In the genomic region with DNA sequence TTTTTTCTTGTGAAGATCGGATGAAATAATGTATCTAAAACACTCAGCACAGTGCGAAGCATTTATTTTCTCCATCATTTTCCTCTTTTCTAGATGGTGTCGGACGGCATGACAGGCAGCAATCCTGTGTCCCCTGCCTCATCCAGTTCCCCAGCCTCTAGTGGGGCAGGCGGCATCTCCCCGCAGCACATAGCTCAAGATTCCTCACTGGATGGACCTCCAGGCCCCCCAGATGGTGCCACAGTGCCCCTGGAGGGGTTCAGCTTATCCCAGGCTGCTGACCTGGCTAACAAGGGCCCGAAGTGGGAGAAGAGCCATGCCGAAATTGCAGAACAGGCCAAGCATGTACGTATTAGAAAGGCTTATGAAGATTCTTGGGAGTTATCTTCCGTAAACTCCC, we compare ENCODE assay signal across 4 cellular contexts.
TF ChIP-seq lines count a peak whose summit lies in the region.

No MANE protein-coding gene starts in this region.

TF ChIP-seq in SK-N-SH, 30 proteins besides CTCF, POLR2A, EP300 and RAD21:
- no peak for TF ChIP-seq PBX3 (IDR thresholded peaks at IDR 0.05)
- TF ChIP-seq, protein P1, sequence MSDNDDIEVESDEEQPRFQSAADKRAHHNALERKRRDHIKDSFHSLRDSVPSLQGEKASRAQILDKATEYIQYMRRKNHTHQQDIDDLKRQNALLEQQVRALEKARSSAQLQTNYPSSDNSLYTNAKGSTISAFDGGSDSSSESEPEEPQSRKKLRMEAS (IDR thresholded peaks at IDR 0.05; ENCODE audit: low read depth): no peak
- no peak for TF ChIP-seq FOXM1 (IDR thresholded peaks at IDR 0.05; ENCODE audit: low read depth)
- TF ChIP-seq JUND (IDR thresholded peaks at IDR 0.05): no peak
- no peak for TF ChIP-seq RFX5 (IDR thresholded peaks at IDR 0.05; ENCODE audit: low read length)
- no peak for TF ChIP-seq IRF3 (IDR thresholded peaks at IDR 0.05; ENCODE audit: low read depth, low read length)
- no peak for TF ChIP-seq FOXJ3 (CRISPR knock-in tag; IDR thresholded peaks at IDR 0.05)
- no peak for TF ChIP-seq RXRA (IDR thresholded peaks at IDR 0.05; ENCODE audit: borderline replicate concordance, low read depth)
- TF ChIP-seq POLR2AphosphoS5 (IDR thresholded peaks at IDR 0.05; ENCODE audit: low read depth, low read length): no peak
- no peak for TF ChIP-seq NRF1 (IDR thresholded peaks at IDR 0.05; ENCODE audit: low read depth, low read length)
- TF ChIP-seq FOSL2 (IDR thresholded peaks at IDR 0.05; ENCODE audit: borderline replicate concordance, low read depth): no peak
TF ChIP-seq in SK-N-SH: peak in this region for 0.

TF ChIP-seq in SK-N-SH treated with all-trans-retinoic acid at 6 μM for 48 hours, 23 proteins besides CTCF, POLR2A, EP300 and RAD21:
- TF ChIP-seq GLIS3 (CRISPR knock-in tag; IDR thresholded peaks at IDR 0.05): no peak
- no peak for TF ChIP-seq PPARA (CRISPR knock-in tag; IDR thresholded peaks at IDR 0.05; ENCODE audit: borderline replicate concordance)
- TF ChIP-seq ISL1 (CRISPR knock-in tag; IDR thresholded peaks at IDR 0.05): no peak
- TF ChIP-seq ZNF70 (CRISPR knock-in tag; IDR thresholded peaks at IDR 0.05): no peak
- TF ChIP-seq ZFP30 (CRISPR knock-in tag; IDR thresholded peaks at IDR 0.05): no peak
- TF ChIP-seq ZC3H10 (CRISPR knock-in tag; IDR thresholded peaks at IDR 0.05): no peak
- no peak for TF ChIP-seq ZNF8 (CRISPR knock-in tag; IDR thresholded peaks at IDR 0.05)
- TF ChIP-seq TOX (CRISPR knock-in tag; IDR thresholded peaks at IDR 0.05; ENCODE audit: borderline replicate concordance): no peak
- TF ChIP-seq CSRNP3 (CRISPR knock-in tag; IDR thresholded peaks at IDR 0.05): no peak
- TF ChIP-seq ZFP3 (CRISPR knock-in tag; IDR thresholded peaks at IDR 0.05): no peak
- TF ChIP-seq TCF4 (CRISPR knock-in tag; IDR thresholded peaks at IDR 0.05; ENCODE audit: borderline replicate concordance): no peak
- no peak for TF ChIP-seq POU6F1 (CRISPR knock-in tag; IDR thresholded peaks at IDR 0.05; ENCODE audit: borderline replicate concordance, low read depth)
- no peak for TF ChIP-seq BACH2 (CRISPR knock-in tag; IDR thresholded peaks at IDR 0.05; ENCODE audit: borderline replicate concordance)
- TF ChIP-seq RARB (CRISPR knock-in tag; IDR thresholded peaks at IDR 0.05): no peak
- TF ChIP-seq SNAI2 (CRISPR knock-in tag; IDR thresholded peaks at IDR 0.05): no peak
- TF ChIP-seq ARNTL (CRISPR knock-in tag; IDR thresholded peaks at IDR 0.05; ENCODE audit: borderline replicate concordance, low read depth): no peak

TF ChIP-seq in K562, 482 proteins besides CTCF, POLR2A, EP300 and RAD21:
- TF ChIP-seq POLR2G (IDR thresholded peaks at IDR 0.05; ENCODE audit: low read depth, low read length) (no peak), RBFOX2 (IDR thresholded peaks at IDR 0.05; ENCODE audit: low read depth, low read length) (peak; percentile 36; the same call in 1 of the 2 replicates)
TF ChIP-seq in K562: peak in this region for 1.

TF ChIP-seq in GM23338, 12 proteins besides CTCF, POLR2A, EP300 and RAD21:
- TF ChIP-seq JUNB (IDR thresholded peaks at IDR 0.05; ENCODE audit: unreplicated experiment) (no peak), CREB1 (CRISPR knock-in tag; IDR thresholded peaks at IDR 0.05; ENCODE audit: low read depth) (no peak), REST (IDR thresholded peaks at IDR 0.05; ENCODE audit: unreplicated experiment) (no peak), NANOG (IDR thresholded peaks at IDR 0.05; ENCODE audit: borderline replicate concordance) (no peak), POLR2AphosphoS5 (IDR thresholded peaks at IDR 0.05; ENCODE audit: low read depth) (no peak), ZNF331 (CRISPR knock-in tag; IDR thresholded peaks at IDR 0.05; ENCODE audit: low read depth) (no peak), EZH2 (IDR thresholded peaks at IDR 0.05; ENCODE audit: low read depth, unreplicated experiment) (no peak), ZNF114 (CRISPR knock-in tag; IDR thresholded peaks at IDR 0.05) (no peak), ZNF462 (CRISPR knock-in tag; IDR thresholded peaks at IDR 0.05) (no peak), STAT1 (IDR thresholded peaks at IDR 0.05; ENCODE audit: unreplicated experiment) (no peak), EZH2phosphoT487 (IDR thresholded peaks at IDR 0.05; ENCODE audit: unreplicated experiment) (no peak)
- TF ChIP-seq, protein P2, sequence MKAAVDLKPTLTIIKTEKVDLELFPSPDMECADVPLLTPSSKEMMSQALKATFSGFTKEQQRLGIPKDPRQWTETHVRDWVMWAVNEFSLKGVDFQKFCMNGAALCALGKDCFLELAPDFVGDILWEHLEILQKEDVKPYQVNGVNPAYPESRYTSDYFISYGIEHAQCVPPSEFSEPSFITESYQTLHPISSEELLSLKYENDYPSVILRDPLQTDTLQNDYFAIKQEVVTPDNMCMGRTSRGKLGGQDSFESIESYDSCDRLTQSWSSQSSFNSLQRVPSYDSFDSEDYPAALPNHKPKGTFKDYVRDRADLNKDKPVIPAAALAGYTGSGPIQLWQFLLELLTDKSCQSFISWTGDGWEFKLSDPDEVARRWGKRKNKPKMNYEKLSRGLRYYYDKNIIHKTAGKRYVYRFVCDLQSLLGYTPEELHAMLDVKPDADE (IDR thresholded peaks at IDR 0.05): no peak
